Comparison of ENCODE assay signal across 1 cellular context in the genomic region with DNA sequence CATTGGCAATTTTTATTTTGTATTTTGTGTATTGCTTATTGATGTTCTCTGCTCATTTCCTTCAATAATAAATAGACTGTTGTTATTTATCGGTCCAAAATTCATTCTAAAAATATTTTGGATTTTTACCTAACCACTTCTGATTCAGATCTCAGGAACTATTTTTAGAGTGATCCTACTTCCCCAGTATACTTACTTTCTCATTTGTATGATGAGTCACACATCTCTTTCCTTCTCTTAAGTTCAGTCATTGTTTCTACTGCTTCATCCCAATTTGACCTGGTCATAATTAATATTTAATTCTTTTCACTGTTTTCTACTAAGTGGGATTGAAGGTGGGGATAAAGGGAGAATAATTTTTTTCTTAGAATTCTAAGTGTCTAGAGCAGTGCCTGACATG.
TF ChIP-seq lines count a peak whose summit lies in the region.

No MANE protein-coding gene starts in this region.

TF ChIP-seq in SK-N-SH treated with all-trans-retinoic acid at 6 μM for 48 hours, 23 proteins besides CTCF, POLR2A, EP300 and RAD21 (continued from another document):
- TF ChIP-seq, protein P1, sequence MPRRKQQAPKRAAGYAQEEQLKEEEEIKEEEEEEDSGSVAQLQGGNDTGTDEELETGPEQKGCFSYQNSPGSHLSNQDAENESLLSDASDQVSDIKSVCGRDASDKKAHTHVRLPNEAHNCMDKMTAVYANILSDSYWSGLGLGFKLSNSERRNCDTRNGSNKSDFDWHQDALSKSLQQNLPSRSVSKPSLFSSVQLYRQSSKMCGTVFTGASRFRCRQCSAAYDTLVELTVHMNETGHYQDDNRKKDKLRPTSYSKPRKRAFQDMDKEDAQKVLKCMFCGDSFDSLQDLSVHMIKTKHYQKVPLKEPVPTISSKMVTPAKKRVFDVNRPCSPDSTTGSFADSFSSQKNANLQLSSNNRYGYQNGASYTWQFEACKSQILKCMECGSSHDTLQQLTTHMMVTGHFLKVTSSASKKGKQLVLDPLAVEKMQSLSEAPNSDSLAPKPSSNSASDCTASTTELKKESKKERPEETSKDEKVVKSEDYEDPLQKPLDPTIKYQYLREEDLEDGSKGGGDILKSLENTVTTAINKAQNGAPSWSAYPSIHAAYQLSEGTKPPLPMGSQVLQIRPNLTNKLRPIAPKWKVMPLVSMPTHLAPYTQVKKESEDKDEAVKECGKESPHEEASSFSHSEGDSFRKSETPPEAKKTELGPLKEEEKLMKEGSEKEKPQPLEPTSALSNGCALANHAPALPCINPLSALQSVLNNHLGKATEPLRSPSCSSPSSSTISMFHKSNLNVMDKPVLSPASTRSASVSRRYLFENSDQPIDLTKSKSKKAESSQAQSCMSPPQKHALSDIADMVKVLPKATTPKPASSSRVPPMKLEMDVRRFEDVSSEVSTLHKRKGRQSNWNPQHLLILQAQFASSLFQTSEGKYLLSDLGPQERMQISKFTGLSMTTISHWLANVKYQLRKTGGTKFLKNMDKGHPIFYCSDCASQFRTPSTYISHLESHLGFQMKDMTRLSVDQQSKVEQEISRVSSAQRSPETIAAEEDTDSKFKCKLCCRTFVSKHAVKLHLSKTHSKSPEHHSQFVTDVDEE (CRISPR knock-in tag; IDR thresholded peaks at IDR 0.05): no peak
- no peak for TF ChIP-seq ZNF8 (CRISPR knock-in tag; IDR thresholded peaks at IDR 0.05)
- no peak for TF ChIP-seq ISL1 (CRISPR knock-in tag; IDR thresholded peaks at IDR 0.05)
- TF ChIP-seq, protein P2, sequence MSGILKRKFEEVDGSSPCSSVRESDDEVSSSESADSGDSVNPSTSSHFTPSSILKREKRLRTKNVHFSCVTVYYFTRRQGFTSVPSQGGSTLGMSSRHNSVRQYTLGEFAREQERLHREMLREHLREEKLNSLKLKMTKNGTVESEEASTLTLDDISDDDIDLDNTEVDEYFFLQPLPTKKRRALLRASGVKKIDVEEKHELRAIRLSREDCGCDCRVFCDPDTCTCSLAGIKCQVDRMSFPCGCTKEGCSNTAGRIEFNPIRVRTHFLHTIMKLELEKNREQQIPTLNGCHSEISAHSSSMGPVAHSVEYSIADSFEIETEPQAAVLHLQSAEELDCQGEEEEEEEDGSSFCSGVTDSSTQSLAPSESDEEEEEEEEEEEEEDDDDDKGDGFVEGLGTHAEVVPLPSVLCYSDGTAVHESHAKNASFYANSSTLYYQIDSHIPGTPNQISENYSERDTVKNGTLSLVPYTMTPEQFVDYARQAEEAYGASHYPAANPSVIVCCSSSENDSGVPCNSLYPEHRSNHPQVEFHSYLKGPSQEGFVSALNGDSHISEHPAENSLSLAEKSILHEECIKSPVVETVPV (CRISPR knock-in tag; IDR thresholded peaks at IDR 0.05): no peak
- TF ChIP-seq ZNF565 (CRISPR knock-in tag; conservative IDR thresholded peaks at IDR 0.05; ENCODE audit: low read depth): no peak
- TF ChIP-seq ESRRG (CRISPR knock-in tag; IDR thresholded peaks at IDR 0.05): no peak
- TF ChIP-seq TOX (CRISPR knock-in tag; IDR thresholded peaks at IDR 0.05; ENCODE audit: borderline replicate concordance): no peak
- no peak for TF ChIP-seq ZC3H10 (CRISPR knock-in tag; IDR thresholded peaks at IDR 0.05)
TF ChIP-seq in SK-N-SH treated with all-trans-retinoic acid at 6 μM for 48 hours: peak in this region for 0.
